15 cellular contexts compared by ENCODE assay signal in the genomic region with DNA sequence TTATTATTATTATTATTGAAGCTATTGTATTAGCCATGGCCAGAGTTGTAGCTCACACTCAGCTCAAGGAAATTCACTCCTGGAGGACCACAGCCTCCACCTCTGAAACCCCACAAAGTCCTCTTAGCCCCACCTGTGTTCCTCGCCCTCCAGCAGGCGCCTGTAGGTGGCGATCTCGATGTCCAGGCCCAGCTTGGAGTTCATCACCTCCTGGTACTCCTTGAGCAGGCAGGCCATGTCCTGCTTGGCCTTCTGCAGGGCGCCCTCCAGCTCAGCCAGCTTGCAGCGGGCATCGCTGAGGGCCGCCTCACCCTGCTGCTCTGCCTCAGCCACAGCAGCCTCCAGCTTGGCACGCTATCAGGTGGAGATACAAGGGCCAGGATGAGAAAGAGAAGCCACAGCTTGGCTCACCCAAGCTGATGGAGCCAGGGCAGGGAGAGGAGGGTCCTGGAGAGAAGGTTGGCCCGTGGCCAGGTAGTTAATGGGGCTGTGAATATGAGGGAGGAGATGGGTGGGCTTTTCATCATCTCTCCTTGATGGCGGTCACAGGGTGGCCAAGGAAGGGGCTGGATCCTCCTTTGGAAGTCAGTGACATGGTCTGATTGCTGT. TPM values are rescaled to one million over a fixed set of nuclear protein-coding genes. Genes with fewer than 3 reads are reported as not detected.
A peak's percentile ranks its signal among the peaks of the same experiment; 100 is the strongest.
DNase-seq lines count a peak whose midpoint lies in the region; ATAC-seq and TF ChIP-seq lines count a peak whose summit lies in the region.
"Had no signal": no experiment of that assay in that cellular context is flagged by ENCODE, and none has a peak within 500 bp of the region (broad histone marks: within the 10 kb centered on the region; RNA-seq: fewer than 3 reads in every experiment).

No MANE protein-coding gene starts in this region.

- H3K4me3 ChIP-seq in HFF-Myc (replicated peaks; ENCODE audit: low read depth, low read length) (no peak overlapping the region), adrenal gland (no peak overlapping the region)

- H3K27me3 Mint-ChIP-seq in activated CD8-positive, alpha-beta T cell treated with anti-CD3 and anti-CD28 coated beads for 36 hours = peaks cover 3% of the 10 kb centered on the region
- H3K27me3 Mint-ChIP-seq: activated T-cell treated with anti-CD3 and anti-CD28 coated beads, Interleukin-2, amount 50 U/mL, for 24 hours had no signal

- intact Hi-C loops in activated CD8-positive, alpha-beta T cell treated with anti-CD3 and anti-CD28 coated beads for 36 hours (cut with micrococcal nuclease) = no loop called here
- intact Hi-C loops in adrenal gland (cut with DNase I) = no loop called here

- H3K4me3 Mint-ChIP-seq in activated CD8-positive, alpha-beta T cell treated with anti-CD3 and anti-CD28 coated beads for 36 hours = no peak overlapping the region
- H3K4me3 Mint-ChIP-seq: activated T-cell treated with anti-CD3 and anti-CD28 coated beads, Interleukin-2, amount 50 U/mL, for 24 hours; brain; nephron had no signal

- H3K27me3 ChIP-seq in adrenal gland = no peaks in the 10 kb centered on the region

- no peaks in the 10 kb centered on the region for H3K9me3 Mint-ChIP-seq in activated CD8-positive, alpha-beta T cell treated with anti-CD3 and anti-CD28 coated beads for 36 hours
- H3K9me3 Mint-ChIP-seq: activated T-cell treated with anti-CD3 and anti-CD28 coated beads, Interleukin-2, amount 50 U/mL, for 24 hours; nephron had no signal

- no peak overlapping the region for H3K27ac ChIP-seq in adrenal gland
- H3K27ac ChIP-seq in caudate nucleus (ENCODE audit: low read depth, low read length) = no peak overlapping the region

- no peaks in the 10 kb centered on the region for H3K9me3 ChIP-seq in adrenal gland (replicated peaks in 1 of 3)

- no peaks in the 10 kb centered on the region for H3K36me3 Mint-ChIP-seq in activated CD8-positive, alpha-beta T cell treated with anti-CD3 and anti-CD28 coated beads for 36 hours (ENCODE audit: low read depth)
- H3K36me3 Mint-ChIP-seq: brain had no signal

- no peak for ATAC-seq in activated CD8-positive, alpha-beta T cell treated with anti-CD3 and anti-CD28 coated beads for 36 hours

- no peak for TF ChIP-seq POLR2A in adrenal gland (IDR thresholded peaks at IDR 0.05)

- H3K36me3 ChIP-seq in adrenal gland (replicated peaks in 1 of 2) = no peaks in the 10 kb centered on the region

- POLR2A ChIA-PET in activated CD8-positive, alpha-beta T cell treated with anti-CD3 and anti-CD28 coated beads for 36 hours (lab: Charles Lee) = interaction anchor here (1.0 to 2.3 kb wide), 2 partner anchors 10 to 12 kb away, joined by 3 to 5 read pairs; no protein-coding TSS in a partner anchor

- DNase-seq in NCI-H146 (lab: John Stamatoyannopoulos, UW) = peak; percentile 7
- DNase-seq in NCI-H146 treated with DMSO at 0.1 percent for 48 hours (lab: John Stamatoyannopoulos, UW; ENCODE audit: unreplicated experiment) = no peak
- no peak for DNase-seq in HFF-Myc (ENCODE audit: extremely low read depth, low read depth)
- DNase-seq in activated CD8-positive, alpha-beta T cell treated with anti-CD3 and anti-CD28 coated beads for 36 hours = peak; percentile 38
- peak; percentile 55 for DNase-seq in mesenteric fat pad (ENCODE audit: low spot score)
- DNase-seq in NCI-H2029 treated with DMSO at 0.1 percent for 48 hours (lab: John Stamatoyannopoulos, UW) = no peak
- no peak for DNase-seq in adrenal gland
- DNase-seq in caudate nucleus (lab: John Stamatoyannopoulos, UW) = no peak
- DNase-seq: ACHN; activated T-cell treated with anti-CD3 and anti-CD28 coated beads, Interleukin-2, amount 50 U/mL, for 24 hours; kidney; NCI-H1436 treated with DMSO at 0.1 percent for 48 hours; stimulated activated CD4-positive, alpha-beta T cell treated with anti-CD3 and anti-CD28 coated beads, Interleukin-15, amount 100 ng/mL, for 24 hours had no signal

- TF ChIP-seq CTCF in HFF-Myc (IDR thresholded peaks at IDR 0.05; ENCODE audit: low read depth, low read length, missing control alignments) (peak; percentile 33), adrenal gland (IDR thresholded peaks at IDR 0.05) (no peak)
- TF ChIP-seq CTCF in activated CD8-positive, alpha-beta T cell treated with anti-CD3 and anti-CD28 coated beads for 36 hours (IDR thresholded peaks at IDR 0.05) = peak; percentile 18

- CTCF ChIA-PET in activated CD8-positive, alpha-beta T cell treated with anti-CD3 and anti-CD28 coated beads for 36 hours (lab: Charles Lee) = interaction anchor here (0.9 to 3.2 kb wide), 11 partner anchors 9 to 518 kb away, joined by 3 to 28 read pairs (median 5); no protein-coding TSS in a partner anchor

- peaks cover 24% of the 10 kb centered on the region for H3K4me1 Mint-ChIP-seq in activated CD8-positive, alpha-beta T cell treated with anti-CD3 and anti-CD28 coated beads for 36 hours (ENCODE audit: low read depth)

- no peak overlapping the region for H3K27ac Mint-ChIP-seq in activated CD8-positive, alpha-beta T cell treated with anti-CD3 and anti-CD28 coated beads for 36 hours
- H3K27ac Mint-ChIP-seq: activated T-cell treated with anti-CD3 and anti-CD28 coated beads, Interleukin-2, amount 50 U/mL, for 24 hours; brain; nephron had no signal

- WGBS in adrenal gland, 4 donors = 82 to 89% (median 84%) methylated on average over 11 of the region's 11 CpGs

- no peaks in the 10 kb centered on the region for H3K4me1 ChIP-seq in adrenal gland (replicated peaks in 1 of 2)

RNA-seq across cellular contexts. Expression of a gene that starts 5.1 kb away (rescaled TPM):
- total RNA-seq in activated CD8-positive, alpha-beta T cell treated with anti-CD3 and anti-CD28 coated beads for 36 hours = not detected
- total RNA-seq in mesenteric fat pad = not detected
- total RNA-seq in adrenal gland = not detected
- not detected for polyA plus RNA-seq in adrenal gland
- total RNA-seq: kidney had no signal

RNA-seq across cellular contexts. Expression of a gene that starts 23.2 kb away (rescaled TPM):
- not detected for total RNA-seq in activated CD8-positive, alpha-beta T cell treated with anti-CD3 and anti-CD28 coated beads for 36 hours
- total RNA-seq in mesenteric fat pad (not detected), adrenal gland (not detected)
- polyA plus RNA-seq in adrenal gland = not detected
- total RNA-seq: kidney had no signal

RNA-seq across cellular contexts. Expression of a gene that starts 41.0 kb away (rescaled TPM):
- not detected for total RNA-seq in activated CD8-positive, alpha-beta T cell treated with anti-CD3 and anti-CD28 coated beads for 36 hours
- total RNA-seq in mesenteric fat pad = not detected
- not detected for total RNA-seq in adrenal gland
- not detected for polyA plus RNA-seq in adrenal gland
- total RNA-seq: kidney had no signal

RNA-seq across cellular contexts. Expression of a gene that starts 43.9 kb away (rescaled TPM):
- total RNA-seq in activated CD8-positive, alpha-beta T cell treated with anti-CD3 and anti-CD28 coated beads for 36 hours = not detected
- total RNA-seq in mesenteric fat pad (not detected), adrenal gland (not detected)
- not detected for polyA plus RNA-seq in adrenal gland
- total RNA-seq: kidney had no signal

Comparison
In these comparisons a context has a peak if more than half of its experiments do, and no peak if none do; other contexts are left out.
1. DNase-seq: peak in NCI-H146 (single experiment), activated CD8-positive, alpha-beta T cell treated with anti-CD3 and anti-CD28 coated beads for 36 hours (single experiment) and mesenteric fat pad (single experiment); none in NCI-H146 treated with DMSO at 0.1 percent for 48 hours (single experiment), HFF-Myc (single experiment), NCI-H2029 treated with DMSO at 0.1 percent for 48 hours (single experiment), adrenal gland (0 of 7) and caudate nucleus (0 of 61).
2. CTCF ChIP-seq: peak in HFF-Myc (single experiment) and activated CD8-positive, alpha-beta T cell treated with anti-CD3 and anti-CD28 coated beads for 36 hours (single experiment); none in adrenal gland (0 of 6).